1 cellular context compared by ENCODE assay signal in genomic region chr17:557371-557770, GRCh38.
TF ChIP-seq lines count a peak whose summit lies in the region.

No MANE protein-coding gene starts in this region.

TF ChIP-seq in IMR-90, 13 proteins besides CTCF, POLR2A, EP300 and RAD21:
- TF ChIP-seq USF2 (IDR thresholded peaks at IDR 0.05; ENCODE audit: low read depth, low read length), result no peak
- 0 out of 2 replicates have a peak, but pooled peaks have one; percentile 27 for TF ChIP-seq FOS (IDR thresholded peaks at IDR 0.05; ENCODE audit: low read depth, low read length)
